In genomic region chr7:143288836-143289235, GRCh38 we compare ENCODE assay signal across 8 cellular contexts. TPM values are rescaled to one million over a fixed set of nuclear protein-coding genes. Genes with fewer than 3 reads are reported as not detected.
DNase-seq lines count a peak whose midpoint lies in the region; ATAC-seq and TF ChIP-seq lines count a peak whose summit lies in the region.

No MANE protein-coding gene starts in this region.

- H3K9me3 ChIP-seq in AG04450 (ENCODE audit: control insufficient read depth, insufficient read depth, low read length) (peaks cover 8% of the 10 kb centered on the region), iPS-18a (ENCODE audit: control insufficient read depth, low read depth, low read length) (no peaks in the 10 kb centered on the region)

- intact Hi-C loops in activated CD4-positive, alpha-beta memory T cell treated with anti-CD3 and anti-CD28 coated beads for 36 hours (cut with micrococcal nuclease): loop anchor here (1.0 kb wide), 6 partner anchors 10 to 480 kb away; partner anchors contain the start of genes GSTK1 and ZYX

- H3K4me3 Mint-ChIP-seq in activated CD4-positive, alpha-beta memory T cell treated with anti-CD3 and anti-CD28 coated beads for 36 hours: peak overlapping the region; percentile 93
- H3K4me3 Mint-ChIP-seq in stimulated activated naive B cell treated with anti-CD40 and anti-IgM and Interleukin-4, amounts not matched to agents 10 μg/mL and 1 μg/mL and 100 μg/mL, for 72 hours: peak overlapping the region; percentile 97 to 98

- POLR2A ChIA-PET in AG04450 (lab: Yijun Ruan, JAX): interaction anchor here (1.0 to 1.5 kb wide), 4 partner anchors 9 to 103 kb away, joined by 3 to 6 read pairs (median 5); partner anchors contain the start of gene GSTK1
- POLR2A ChIA-PET in activated CD4-positive, alpha-beta memory T cell treated with anti-CD3 and anti-CD28 coated beads for 36 hours (lab: Charles Lee): interaction anchor here (1.0 to 2.1 kb wide), 6 partner anchors 9 to 49 kb away, joined by 6 to 14 read pairs (median 8); partner anchors contain the start of gene GSTK1

- peaks cover 15% of the 10 kb centered on the region for H3K4me1 ChIP-seq in iPS-18a (ENCODE audit: control insufficient read depth, low read depth, low read length)

- CTCF ChIA-PET in AG04450 (lab: Charles Lee): interaction anchor here (0.6 to 1.7 kb wide), 4 partner anchors 12 to 128 kb away, joined by 3 to 11 read pairs (median 4); partner anchors contain the start of genes GSTK1 and ZYX
- CTCF ChIA-PET in activated CD4-positive, alpha-beta memory T cell treated with anti-CD3 and anti-CD28 coated beads for 36 hours (lab: Charles Lee): interaction anchor here (0.7 to 4.3 kb wide), 6 partner anchors 9 to 48 kb away, joined by 3 to 53 read pairs (median 5); no protein-coding TSS in a partner anchor

- H3K4me3 ChIP-seq in AG04450 (ENCODE audit: low read depth, low read length) (peak overlapping the region; percentile 79), iPS-18a (ENCODE audit: low read length) (peak overlapping the region; percentile 86)

- TF ChIP-seq CTCF in AG04450 (IDR thresholded peaks at IDR 0.05; ENCODE audit: low read depth, low read length): no peak

- ATAC-seq in GM19467 (IDR thresholded peaks at IDR 0.05; ENCODE audit: unreplicated experiment): peak; percentile 0
- no peak for ATAC-seq in stimulated activated naive B cell treated with anti-CD40 and anti-IgM and Interleukin-4, amounts not matched to agents 10 μg/mL and 1 μg/mL and 100 μg/mL, for 72 hours (replicated peaks)
- no peak for ATAC-seq in GM18870 (IDR thresholded peaks at IDR 0.05; ENCODE audit: unreplicated experiment)

- peak overlapping the region; percentile 61 for H3K27ac ChIP-seq in AG04450 (ENCODE audit: low read depth, low read length)
- peak overlapping the region; percentile 49 for H3K27ac ChIP-seq in iPS-18a (ENCODE audit: low read length)

- peak overlapping the region; percentile 97 for H3K27ac Mint-ChIP-seq in activated CD4-positive, alpha-beta memory T cell treated with anti-CD3 and anti-CD28 coated beads for 36 hours
- peak overlapping the region; percentile 93 for H3K27ac Mint-ChIP-seq in stimulated activated naive B cell treated with anti-CD40 and anti-IgM and Interleukin-4, amounts not matched to agents 10 μg/mL and 1 μg/mL and 100 μg/mL, for 72 hours

- peaks cover 41% of the 10 kb centered on the region for H3K4me1 Mint-ChIP-seq in activated CD4-positive, alpha-beta memory T cell treated with anti-CD3 and anti-CD28 coated beads for 36 hours (ENCODE audit: low read depth)
- peaks cover 33 to 41% of the 10 kb centered on the region in 2 donors for H3K4me1 Mint-ChIP-seq in stimulated activated naive B cell treated with anti-CD40 and anti-IgM and Interleukin-4, amounts not matched to agents 10 μg/mL and 1 μg/mL and 100 μg/mL, for 72 hours

- H3K36me3 Mint-ChIP-seq in activated CD4-positive, alpha-beta memory T cell treated with anti-CD3 and anti-CD28 coated beads for 36 hours: peaks cover 43% of the 10 kb centered on the region
- H3K36me3 Mint-ChIP-seq in stimulated activated naive B cell treated with anti-CD40 and anti-IgM and Interleukin-4, amounts not matched to agents 10 μg/mL and 1 μg/mL and 100 μg/mL, for 72 hours: peaks cover 18 to 44% of the 10 kb centered on the region in 2 donors

- H3K9ac ChIP-seq in iPS-18a (ENCODE audit: low read length): peak overlapping the region; percentile 95

- DNase-seq in AG04450 (ENCODE audit: low read depth, low spot score) (no peak), hippocampal formation (lab: John Stamatoyannopoulos, UW) (no peak), GM19240 (ENCODE audit: insufficient read length, low spot score) (no peak)
- DNase-seq in activated CD4-positive, alpha-beta memory T cell treated with anti-CD3 and anti-CD28 coated beads for 36 hours: no peak
- DNase-seq in stimulated activated naive B cell treated with anti-CD40 and anti-IgM and Interleukin-4, amounts not matched to agents 10 μg/mL and 1 μg/mL and 100 μg/mL, for 72 hours: no peak

- H3K27me3 ChIP-seq in AG04450 (ENCODE audit: control insufficient read depth, insufficient read depth, low read length): no peaks in the 10 kb centered on the region
- peaks cover 18% of the 10 kb centered on the region for H3K27me3 ChIP-seq in iPS-18a (ENCODE audit: control insufficient read depth, insufficient read depth, low read length)

- H3K9me3 Mint-ChIP-seq in activated CD4-positive, alpha-beta memory T cell treated with anti-CD3 and anti-CD28 coated beads for 36 hours: no peaks in the 10 kb centered on the region
- H3K9me3 Mint-ChIP-seq in stimulated activated naive B cell treated with anti-CD40 and anti-IgM and Interleukin-4, amounts not matched to agents 10 μg/mL and 1 μg/mL and 100 μg/mL, for 72 hours: peaks cover 2 to 4% of the 10 kb centered on the region in 2 donors

- H3K27me3 Mint-ChIP-seq in activated CD4-positive, alpha-beta memory T cell treated with anti-CD3 and anti-CD28 coated beads for 36 hours: no peaks in the 10 kb centered on the region
- no peaks in the 10 kb centered on the region for H3K27me3 Mint-ChIP-seq in stimulated activated naive B cell treated with anti-CD40 and anti-IgM and Interleukin-4, amounts not matched to agents 10 μg/mL and 1 μg/mL and 100 μg/mL, for 72 hours

- H3K36me3 ChIP-seq in iPS-18a (ENCODE audit: control insufficient read depth, low read depth, low read length): peaks cover 35% of the 10 kb centered on the region

RNA-seq across cellular contexts. Expression of gene CASP2, which starts 0.7 kb away (rescaled TPM):
- 18.6 and 21.8 TPM in 2 replicates for polyA plus RNA-seq in AG04450 (2011; rRNA removed)
- polyA minus RNA-seq in AG04450 (2011; rRNA and poly(A)+ RNA removed): 46.5 and 61.7 TPM in 2 replicates
- 100 to 1,000 TPM; 117 to 129 TPM for total RNA-seq in activated CD4-positive, alpha-beta memory T cell treated with anti-CD3 and anti-CD28 coated beads for 36 hours

RNA-seq across cellular contexts. Expression of gene TMEM139, which starts 4.1 kb away (rescaled TPM):
- not detected in 2 replicates for polyA plus RNA-seq in AG04450 (2011; rRNA removed)
- not detected in 2 replicates for polyA minus RNA-seq in AG04450 (2011; rRNA and poly(A)+ RNA removed)
- total RNA-seq in activated CD4-positive, alpha-beta memory T cell treated with anti-CD3 and anti-CD28 coated beads for 36 hours: under 1 TPM; 0.29 to 0.70 TPM

RNA-seq across cellular contexts. Expression of gene GSTK1, which starts 25.6 kb away (rescaled TPM):
- polyA plus RNA-seq in AG04450 (2011; rRNA removed): 100 and 116 TPM in 2 replicates
- polyA minus RNA-seq in AG04450 (2011; rRNA and poly(A)+ RNA removed): 65.1 and 80.4 TPM in 2 replicates
- total RNA-seq in activated CD4-positive, alpha-beta memory T cell treated with anti-CD3 and anti-CD28 coated beads for 36 hours: 100 to 1,000 TPM; 218 to 224 TPM

RNA-seq across cellular contexts. Expression of gene CLCN1, which starts 27.1 kb away (rescaled TPM):
- not detected in 2 replicates for polyA plus RNA-seq in AG04450 (2011; rRNA removed)
- not detected in 2 replicates for polyA minus RNA-seq in AG04450 (2011; rRNA and poly(A)+ RNA removed)
- total RNA-seq in activated CD4-positive, alpha-beta memory T cell treated with anti-CD3 and anti-CD28 coated beads for 36 hours: under 1 TPM in 1 of 2 experiments, not detected in 1; 0.17 TPM
